In genomic region chrX:44744828-44745227, GRCh38 we compare ENCODE assay signal across 17 cellular contexts.
"Had no signal": no experiment of that assay in that cellular context is flagged by ENCODE, and none has a peak within 500 bp of the region (broad histone marks: within the 10 kb centered on the region; RNA-seq: fewer than 3 reads in every experiment).

No MANE protein-coding gene starts in this region.

- DNase-seq: dermis blood vessel endothelial cell; esophagus squamous epithelium; foreskin fibroblast; glutamatergic neuron; islet precursor cell; mammary epithelial cell; naive thymus-derived CD4-positive, alpha-beta T cell; nephron progenitor cell; posterior cingulate gyrus; stimulated activated CD4-positive, alpha-beta T cell treated with anti-CD3 and anti-CD28 coated beads, Interleukin-2, amount 100 ng/mL, for 24 hours; stimulated activated naive CD4-positive, alpha-beta T cell; stomach; substantia nigra; transverse colon had no signal

- H3K4me3 Mint-ChIP-seq: naive thymus-derived CD4-positive, alpha-beta T cell; nephron progenitor cell had no signal

- H3K27ac Mint-ChIP-seq: naive thymus-derived CD4-positive, alpha-beta T cell; nephron progenitor cell had no signal

- H3K4me3 ChIP-seq: esophagus squamous epithelium, gastroesophageal sphincter, skin epidermis, stomach, thoracic aorta, transverse colon had no signal

- H3K27me3 ChIP-seq: esophagus squamous epithelium, gastroesophageal sphincter, stomach, transverse colon had no signal

- H3K36me3 Mint-ChIP-seq: naive thymus-derived CD4-positive, alpha-beta T cell had no signal

- H3K9me3 ChIP-seq: esophagus squamous epithelium, gastroesophageal sphincter, stomach, thoracic aorta, transverse colon had no signal

- H3K27ac ChIP-seq: esophagus squamous epithelium, gastroesophageal sphincter, skin epidermis, stomach, thoracic aorta, transverse colon had no signal

- H3K36me3 ChIP-seq: esophagus squamous epithelium, gastroesophageal sphincter, stomach, thoracic aorta, transverse colon had no signal

- H3K4me1 ChIP-seq: esophagus squamous epithelium, gastroesophageal sphincter, stomach had no signal

- H3K9me3 Mint-ChIP-seq: naive thymus-derived CD4-positive, alpha-beta T cell had no signal
